8 cellular contexts compared by ENCODE assay signal in genomic region chr4:183399166-183399565, GRCh38. TPM values are rescaled to one million over a fixed set of nuclear protein-coding genes. Genes with fewer than 3 reads are reported as not detected.
DNase-seq lines count a peak whose midpoint lies in the region; ATAC-seq and TF ChIP-seq lines count a peak whose summit lies in the region.

No MANE protein-coding gene starts in this region.

- H3K79me1 ChIP-seq in mesendoderm (ENCODE audit: low read length): no peaks in the 10 kb centered on the region

- H3K4me1 ChIP-seq in BLaER1 treated with 17β-estradiol and CSF1 and Interleukin-3, amounts not matched to agents 10 nM and 100 nM: peaks cover 35 to 71% (median 53%) of the 10 kb centered on the region in 10 experiments
- H3K4me1 ChIP-seq in mesendoderm (ENCODE audit: control insufficient read depth, low read depth, low read length) (no peaks in the 10 kb centered on the region), prostate gland (replicated peaks) (peaks cover 3% of the 10 kb centered on the region)

- H2AK5ac ChIP-seq in mesendoderm (ENCODE audit: low read length): no peak overlapping the region

- POLR2A ChIA-PET in activated B cell treated with CpG ODN at 0.5 μM for 24 hours (lab: Charles Lee): interaction anchor here (2.0 kb wide), 1 partner anchor 45 kb away, joined by 13 read pairs; the partner anchor contains the start of gene CDKN2AIP

- TF ChIP-seq CTCF in activated B cell treated with CpG ODN at 0.5 μM for 24 hours (IDR thresholded peaks at IDR 0.05): no peak
- TF ChIP-seq CTCF in prostate gland (IDR thresholded peaks at IDR 0.05): no peak

- H4K8ac ChIP-seq in mesendoderm (ENCODE audit: low read depth, low read length): no peak overlapping the region

- ATAC-seq in activated B cell treated with CpG ODN at 0.5 μM for 24 hours (ENCODE audit: low read depth): no peak
- no peak for ATAC-seq in HG03039 (IDR thresholded peaks at IDR 0.05; ENCODE audit: unreplicated experiment)

- H4K5ac ChIP-seq in mesendoderm (ENCODE audit: low read length): no peak overlapping the region

- H3K4me3 ChIP-seq in BLaER1 treated with 17β-estradiol and CSF1 and Interleukin-3, amounts not matched to agents 10 nM and 100 nM: peak overlapping the region in 3 of 10 experiments; percentile 32 to 44 (median 40); a peak in 3 of 20 replicates
- H3K4me3 ChIP-seq in H7 (ENCODE audit: insufficient read depth, low read depth, low read length): no peak overlapping the region
- no peak overlapping the region for H3K4me3 ChIP-seq in mesendoderm (ENCODE audit: low read length)
- no peak overlapping the region for H3K4me3 ChIP-seq in prostate gland

- no CpG with 5 or more reads among the region's 16 CpGs for WGBS in mesendoderm (ENCODE audit: extremely low coverage, insufficient coverage, low lambda C conversion rate)
- 90% methylated on average over 16 of the region's 16 CpGs for WGBS in prostate gland

- peak overlapping the region in 3 of 11 experiments; percentile 74 to 75 (median 74); a peak in 2 of 22 replicates for H3K9ac ChIP-seq in BLaER1 treated with 17β-estradiol and CSF1 and Interleukin-3, amounts not matched to agents 10 nM and 100 nM
- no peak overlapping the region for H3K9ac ChIP-seq in mesendoderm (ENCODE audit: low read length)

- CTCF ChIA-PET in activated B cell treated with CpG ODN at 0.5 μM for 24 hours (lab: Charles Lee): interaction anchor here (0.6 to 2.5 kb wide), 2 partner anchors 8 to 61 kb away, joined by 3 to 10 read pairs; no protein-coding TSS in a partner anchor

- H3K4me3 Mint-ChIP-seq in activated B cell treated with CpG ODN at 0.5 μM for 24 hours: peak overlapping the region; percentile 82

- H3K27me3 ChIP-seq in BLaER1 treated with 17β-estradiol and CSF1 and Interleukin-3, amounts not matched to agents 10 nM and 100 nM: peaks cover 0 to 5% (median 0%) of the 10 kb centered on the region in 11 experiments; a peak in 1 of 22 replicates
- H3K27me3 ChIP-seq in H7 (ENCODE audit: control insufficient read depth, insufficient read depth, low read length) (peaks cover 3% of the 10 kb centered on the region), mesendoderm (ENCODE audit: insufficient read depth, low read length, poor library complexity) (no peaks in the 10 kb centered on the region), prostate gland (replicated peaks; ENCODE audit: insufficient read depth) (no peaks in the 10 kb centered on the region)

- H3K27me3 Mint-ChIP-seq in activated B cell treated with CpG ODN at 0.5 μM for 24 hours: peaks cover 7% of the 10 kb centered on the region

- no peak for TF ChIP-seq POLR2A in prostate gland (IDR thresholded peaks at IDR 0.05)

- no peaks in the 10 kb centered on the region for H3K36me3 ChIP-seq in BLaER1 treated with 17β-estradiol and CSF1 and Interleukin-3, amounts not matched to agents 10 nM and 100 nM
- no peaks in the 10 kb centered on the region for H3K36me3 ChIP-seq in H7 (replicated peaks; ENCODE audit: control insufficient read depth, insufficient read depth, low read length)
- H3K36me3 ChIP-seq in mesendoderm (ENCODE audit: control insufficient read depth, insufficient read depth, low read length): no peaks in the 10 kb centered on the region
- H3K36me3 ChIP-seq in prostate gland: no peaks in the 10 kb centered on the region

- no peaks in the 10 kb centered on the region for H3K9me3 ChIP-seq in BLaER1 treated with 17β-estradiol and CSF1 and Interleukin-3, amounts not matched to agents 10 nM and 100 nM (replicated peaks in 1 of 11)
- no peaks in the 10 kb centered on the region for H3K9me3 ChIP-seq in prostate gland

- H4K20me1 ChIP-seq in BLaER1 treated with 17β-estradiol and CSF1 and Interleukin-3, amounts not matched to agents 10 nM and 100 nM: no peaks in the 10 kb centered on the region

- H3K56ac ChIP-seq in mesendoderm (ENCODE audit: low read length): peak overlapping the region; percentile 73

- no peaks in the 10 kb centered on the region for H3K9me3 Mint-ChIP-seq in activated B cell treated with CpG ODN at 0.5 μM for 24 hours

- H3K27ac Mint-ChIP-seq in activated B cell treated with CpG ODN at 0.5 μM for 24 hours: no peak overlapping the region

- no peak overlapping the region for H3K23ac ChIP-seq in mesendoderm (ENCODE audit: low read length)

- no peak overlapping the region for H3K4ac ChIP-seq in mesendoderm (ENCODE audit: low read depth, low read length)

- H3K27ac ChIP-seq in BLaER1 treated with 17β-estradiol and CSF1 and Interleukin-3, amounts not matched to agents 10 nM and 100 nM: peak overlapping the region in 5 of 11 experiments; percentile 79 to 88 (median 83); a peak in 7 of 22 replicates
- H3K27ac ChIP-seq in mesendoderm (ENCODE audit: low read depth, low read length): no peak overlapping the region
- no peak overlapping the region for H3K27ac ChIP-seq in prostate gland

- no peak overlapping the region for H3K18ac ChIP-seq in mesendoderm (ENCODE audit: low read length)

- intact Hi-C loops in activated B cell treated with CpG ODN at 0.5 μM for 24 hours (cut with micrococcal nuclease): loop anchor here (2.0 to 10.0 kb wide), 4 partner anchors 104 to 480 kb away; partner anchors contain the start of gene WWC2
- intact Hi-C loops in prostate gland (cut with DNase I): no loop called here

- H2BK5ac ChIP-seq in mesendoderm (ENCODE audit: low read length): no peak overlapping the region

- no peak overlapping the region for H2BK15ac ChIP-seq in mesendoderm (replicated peaks; ENCODE audit: low read depth)

- H2BK120ac ChIP-seq in mesendoderm (ENCODE audit: low read depth, low read length): no peak overlapping the region

- peaks cover 25% of the 10 kb centered on the region for H3K4me1 Mint-ChIP-seq in activated B cell treated with CpG ODN at 0.5 μM for 24 hours

- H3K4me2 ChIP-seq in BLaER1 treated with 17β-estradiol and CSF1 and Interleukin-3, amounts not matched to agents 10 nM and 100 nM: peak overlapping the region; percentile 76 to 99 (median 91)
- no peak overlapping the region for H3K4me2 ChIP-seq in mesendoderm (ENCODE audit: low read length)

- no peaks in the 10 kb centered on the region for H3K36me3 Mint-ChIP-seq in activated B cell treated with CpG ODN at 0.5 μM for 24 hours (ENCODE audit: low read depth)

- H3K79me2 ChIP-seq in mesendoderm (ENCODE audit: control insufficient read depth, insufficient read depth, low read length): no peaks in the 10 kb centered on the region

- DNase-seq in H7: peak; percentile 64
- no peak for DNase-seq in activated B cell treated with CpG ODN at 0.5 μM for 24 hours
- no peak for DNase-seq in mesendoderm
- DNase-seq in NCI-H1417 treated with DMSO at 0.1 percent for 48 hours (lab: John Stamatoyannopoulos, UW): no peak
- DNase-seq in prostate gland (ENCODE audit: low spot score): no peak
- no peak for DNase-seq in A172 (ENCODE audit: low spot score)

RNA-seq across cellular contexts. Expression of gene CDKN2AIP, which starts 45.3 kb away (rescaled TPM):
- total RNA-seq in H7 (2014; rRNA removed; shearing (Covaris generic)): 17.0 and 19.7 TPM in 2 replicates
- 19.9 and 21.8 TPM in 2 replicates for total RNA-seq in activated B cell treated with CpG ODN at 0.5 μM for 24 hours
- polyA plus RNA-seq in mesendoderm (2013, experiment 1 of 2): 12.5 TPM
- polyA plus RNA-seq in mesendoderm (2013, experiment 2 of 2): 12.1 TPM
- 10 to 100 TPM; 22.5 to 27.5 TPM for total RNA-seq in prostate gland
- 23.3 and 25.5 TPM in 2 replicates for total RNA-seq in A172 (2014; rRNA removed; shearing (Covaris generic))
